8 cellular contexts compared by ENCODE assay signal in genomic region chr2:61887684-61888303, GRCh38. TPM values are rescaled to one million over a fixed set of nuclear protein-coding genes. Genes with fewer than 3 reads are reported as not detected.
A peak's percentile ranks its signal among the peaks of the same experiment; 100 is the strongest.
DNase-seq lines count a peak whose midpoint lies in the region; ATAC-seq and TF ChIP-seq lines count a peak whose summit lies in the region.

No MANE protein-coding gene starts in this region.

- DNase-seq in NCI-H748 (lab: John Stamatoyannopoulos, UW; ENCODE audit: unreplicated experiment) (peak; percentile 26), NCI-H748 treated with DMSO at 0.1 percent for 48 hours (lab: John Stamatoyannopoulos, UW) (no peak), IMR-90 (peak; percentile 36), left ventricle myocardium inferior (no peak), psoas muscle (no peak), NOMO-1 treated with DMSO at 0.1 percent for 48 hours (lab: John Stamatoyannopoulos, UW; ENCODE audit: unreplicated experiment) (no peak)
- peak; percentile 31 for DNase-seq in activated naive CD4-positive, alpha-beta T cell treated with Interleukin-2 at 50 U/mL for 16 hours
- DNase-seq in effector CD8-positive, alpha-beta T cell (lab: John Stamatoyannopoulos, UW): no peak

- peaks cover 8 to 24% of the 10 kb centered on the region in 2 experiments for H3K79me1 ChIP-seq in IMR-90 (ENCODE audit: low read depth in 1 of 2, low read length in 2 of 2)

- in situ Hi-C loops in IMR-90 (cut with MboI; ENCODE audit: low sequenced_read_pairs): no loop called here

- no peak for TF ChIP-seq POLR2A in IMR-90 (IDR thresholded peaks at IDR 0.05; ENCODE audit: low read depth, low read length)

- peak overlapping the region; percentile 81 to 88 for H4K8ac ChIP-seq in IMR-90 (ENCODE audit: low read depth in 2 of 2, low read length in 2 of 2)

- H2AFZ ChIP-seq in IMR-90 (replicated peaks; ENCODE audit: low read length, poor library complexity): peak overlapping the region; percentile 93

- TF ChIP-seq RAD21 in IMR-90 (IDR thresholded peaks at IDR 0.05; ENCODE audit: low read length): no peak

- no peaks in the 10 kb centered on the region for H3K27me3 ChIP-seq in IMR-90 (ENCODE audit: control insufficient read depth, insufficient read depth, low read length)
- no peaks in the 10 kb centered on the region for H3K27me3 ChIP-seq in left ventricle myocardium inferior (ENCODE audit: low read depth)
- no peaks in the 10 kb centered on the region for H3K27me3 ChIP-seq in psoas muscle (ENCODE audit: insufficient read depth in 3 of 3, low read length in 2 of 3)

- dilution Hi-C loops in IMR-90 (cut with HindIII; ENCODE audit: low sequenced_read_pairs, unreplicated experiment): no loop called here

- peak overlapping the region; percentile 98 for H3K14ac ChIP-seq in IMR-90 (replicated peaks; ENCODE audit: low read depth, low read length)

- H3K4me1 ChIP-seq in IMR-90 (ENCODE audit: control insufficient read depth, insufficient read depth, low read length): peaks cover 3% of the 10 kb centered on the region
- H3K4me1 ChIP-seq in left ventricle myocardium inferior: peaks cover 41% of the 10 kb centered on the region
- H3K4me1 ChIP-seq in psoas muscle: peaks cover 8% of the 10 kb centered on the region

- H3K9me3 ChIP-seq in IMR-90 (ENCODE audit: control insufficient read depth, insufficient read depth, low read length) (no peaks in the 10 kb centered on the region), left ventricle myocardium inferior (replicated peaks) (no peaks in the 10 kb centered on the region), psoas muscle (no peaks in the 10 kb centered on the region)

- H3K36me3 ChIP-seq in IMR-90 (ENCODE audit: control insufficient read depth, insufficient read depth, low read length) (peaks cover 10% of the 10 kb centered on the region), left ventricle myocardium inferior (peaks cover 32% of the 10 kb centered on the region), psoas muscle (ENCODE audit: insufficient read depth in 1 of 2, low read depth in 1 of 2) (peaks cover 0 to 28% of the 10 kb centered on the region in 2 donors)

- POLR2A ChIA-PET in IMR-90 (lab: Charles Lee; ENCODE audit: unreplicated experiment): no interaction called here

- no peak overlapping the region for H3K18ac ChIP-seq in IMR-90 (ENCODE audit: low read depth, low read length)

- peak overlapping the region; percentile 90 for H3K4me3 ChIP-seq in IMR-90 (ENCODE audit: insufficient read depth, low read depth, low read length)
- peak overlapping the region; percentile 79 for H3K4me3 ChIP-seq in left ventricle myocardium inferior
- peak overlapping the region; percentile 74 for H3K4me3 ChIP-seq in psoas muscle

- H3K56ac ChIP-seq in IMR-90 (ENCODE audit: extremely low read depth, insufficient read depth, low read length): peak overlapping the region; percentile 88

- H3K9ac ChIP-seq in IMR-90 (ENCODE audit: low read depth, low read length): peak overlapping the region; percentile 97

- peak overlapping the region; percentile 95 for H2AK9ac ChIP-seq in IMR-90 (replicated peaks; ENCODE audit: low read depth, low read length, poor library complexity)

- H4K20me1 ChIP-seq in IMR-90 (ENCODE audit: insufficient read depth, low read length): peaks cover 43% of the 10 kb centered on the region

- no TSS peak for BruUV-seq in IMR-90 (replicated peaks; lab: Mats Ljungman, UMichigan)

- H3K23ac ChIP-seq in IMR-90 (ENCODE audit: low read depth, low read length): peak overlapping the region; percentile 86

- peak overlapping the region; percentile 80 for H3K27ac ChIP-seq in IMR-90 (ENCODE audit: insufficient read depth, low read length)
- peak overlapping the region; percentile 98 for H3K27ac ChIP-seq in left ventricle myocardium inferior (replicated peaks)
- H3K27ac ChIP-seq in psoas muscle: peak overlapping the region; percentile 90

- CTCF ChIA-PET in IMR-90 (lab: Yijun Ruan, JAX): no interaction called here

- peak overlapping the region; percentile 89 for H3K4me2 ChIP-seq in IMR-90 (ENCODE audit: low read depth, low read length)

- no peaks in the 10 kb centered on the region; the same call in 1 of the 2 replicates for H3K9me1 ChIP-seq in IMR-90 (ENCODE audit: insufficient read depth, low read length)

- peak overlapping the region; percentile 76 for H2AK5ac ChIP-seq in IMR-90 (ENCODE audit: low read depth, low read length)

- intact Hi-C loops in IMR-90 (cut with micrococcal nuclease): loop anchor here (10.0 kb wide), 2 partner anchors 353 to 403 kb away; partner anchors contain the start of gene XPO1
- intact Hi-C loops in left ventricle myocardium inferior (cut with micrococcal nuclease): no loop called here
- intact Hi-C loops in psoas muscle (cut with DNase I): no loop called here

- H2BK15ac ChIP-seq in IMR-90 (ENCODE audit: low read depth, low read length): no peak overlapping the region

- peak overlapping the region; percentile 97 for H2BK5ac ChIP-seq in IMR-90 (ENCODE audit: low read depth, low read length, poor library complexity, severe bottlenecking)

- H4K5ac ChIP-seq in IMR-90 (ENCODE audit: low read depth, low read length): peak overlapping the region; percentile 49

- peak; percentile 18 for ATAC-seq in IMR-90 (ENCODE audit: low read depth)
- peak in 3 of 4 donors; percentile 17 to 31 (median 25) for ATAC-seq in psoas muscle

- 0% methylated on average over 9 of the region's 20 CpGs; no CpG with 5 or more reads in 1 of the 2 experiments for WGBS in IMR-90 (ENCODE audit: extremely low coverage in 2 of 2, insufficient read length in 1 of 2), 2 experiments
- 0 to 1% (median 1%) methylated on average over 20 of the region's 20 CpGs for WGBS in psoas muscle, 3 donors

- peak overlapping the region; percentile 89 for H3K4ac ChIP-seq in IMR-90 (ENCODE audit: low read depth, low read length)

- H4K91ac ChIP-seq in IMR-90 (ENCODE audit: insufficient read depth, low read depth, low read length): peak overlapping the region; percentile 84

- H2BK120ac ChIP-seq in IMR-90 (ENCODE audit: low read depth, low read length): peak overlapping the region; percentile 58

- no peak overlapping the region for H2BK20ac ChIP-seq in IMR-90 (ENCODE audit: low read depth, low read length)

- no peak for TF ChIP-seq CTCF in IMR-90 (conservative IDR thresholded peaks at IDR 0.05; ENCODE audit: low read depth, low read length)
- TF ChIP-seq CTCF in left ventricle myocardium inferior (IDR thresholded peaks at IDR 0.05; ENCODE audit: borderline replicate concordance): no peak
- TF ChIP-seq CTCF in psoas muscle (IDR thresholded peaks at IDR 0.05): no peak

TF ChIP-seq in IMR-90, 13 proteins besides CTCF, POLR2A, EP300 and RAD21:
- TF ChIP-seq MXI1 (IDR thresholded peaks at IDR 0.05; ENCODE audit: borderline replicate concordance, low read depth, low read length): 0 out of 2 replicates have a peak, but pooled peaks have one; percentile 32
- no peak for TF ChIP-seq RFX5 (IDR thresholded peaks at IDR 0.05; ENCODE audit: low read depth, low read length)
- TF ChIP-seq CHD1 (IDR thresholded peaks at IDR 0.05; ENCODE audit: low read depth, low read length): peak; percentile 85

RNA-seq across cellular contexts. Expression of gene CCT4, which starts 0.7 kb away (rescaled TPM):
- total RNA-seq in IMR-90 (2012; rRNA removed): 187 and 233 TPM in 2 replicates
- 86.3 and 94.4 TPM in 2 replicates for polyA plus RNA-seq in IMR-90 (2012; rRNA removed)
- 32.7 and 49.8 TPM in 2 replicates for polyA plus RNA-seq in IMR-90 (2012; cell fraction: cytosol; rRNA removed)
- 12.2 and 48.0 TPM in 2 replicates for polyA plus RNA-seq in IMR-90 (2012; cell fraction: nucleus; rRNA removed; ENCODE audit: low replicate concordance)
- total RNA-seq in left ventricle myocardium inferior: 92.7 TPM
- total RNA-seq in psoas muscle: 100 to 1,000 TPM; 124 to 154 (median 132) TPM
- 100 to 1,000 TPM in 2 of 3 donors, 10 to 100 TPM in 1; 88.7 to 191 (median 128) TPM for polyA plus RNA-seq in psoas muscle

RNA-seq across cellular contexts. Expression of gene COMMD1, which starts 17.7 kb away (rescaled TPM):
- total RNA-seq in IMR-90 (2012; rRNA removed): 45.8 and 60.4 TPM in 2 replicates
- polyA plus RNA-seq in IMR-90 (2012; rRNA removed): 41.2 and 42.8 TPM in 2 replicates
- 43.9 and 55.6 TPM in 2 replicates for polyA plus RNA-seq in IMR-90 (2012; cell fraction: cytosol; rRNA removed)
- polyA plus RNA-seq in IMR-90 (2012; cell fraction: nucleus; rRNA removed; ENCODE audit: low replicate concordance): 18.0 and 27.4 TPM in 2 replicates
- total RNA-seq in left ventricle myocardium inferior: 63.7 TPM
- 10 to 100 TPM; 33.6 to 49.1 (median 38.7) TPM for total RNA-seq in psoas muscle
- 10 to 100 TPM; 54.3 to 67.3 (median 56.3) TPM for polyA plus RNA-seq in psoas muscle

RNA-seq across cellular contexts. Expression of gene FAM161A, which starts 33.9 kb away (rescaled TPM):
- 1.1 and 1.3 TPM in 2 replicates for total RNA-seq in IMR-90 (2012; rRNA removed)
- 0.63 and 0.80 TPM in 2 replicates for polyA plus RNA-seq in IMR-90 (2012; rRNA removed)
- 0.10 and 0.16 TPM in 2 replicates for polyA plus RNA-seq in IMR-90 (2012; cell fraction: cytosol; rRNA removed)
- 0.27 and 1.1 TPM in 2 replicates for polyA plus RNA-seq in IMR-90 (2012; cell fraction: nucleus; rRNA removed; ENCODE audit: low replicate concordance)
- total RNA-seq in left ventricle myocardium inferior: 1.2 TPM
- 1 to 10 TPM; 1.2 to 3.3 (median 2.2) TPM for total RNA-seq in psoas muscle
- polyA plus RNA-seq in psoas muscle: 1 to 10 TPM in 2 of 3 donors, under 1 TPM in 1; 0.72 to 2.3 (median 1.2) TPM

Comparison
In these comparisons a context has a peak if more than half of its experiments do, and no peak if none do; other contexts are left out.
1. DNase-seq: peak in NCI-H748 (single experiment), IMR-90 (single experiment) and activated naive CD4-positive, alpha-beta T cell treated with Interleukin-2 at 50 U/mL for 16 hours (single experiment); none in NCI-H748 treated with DMSO at 0.1 percent for 48 hours (single experiment), left ventricle myocardium inferior (single experiment), psoas muscle (0 of 2), NOMO-1 treated with DMSO at 0.1 percent for 48 hours (single experiment) and effector CD8-positive, alpha-beta T cell (single experiment).
2. Peak in every context shown above with its lines, with median percentiles within 50 percentile points of each other: H3K27ac ChIP-seq and H3K4me3 ChIP-seq.